Comparison of ENCODE assay signal across 21 cellular contexts in genomic region chr19:45420356-45420755, GRCh38. TPM values are rescaled to one million over a fixed set of nuclear protein-coding genes. Genes with fewer than 3 reads are reported as not detected.
DNase-seq lines count a peak whose midpoint lies in the region; ATAC-seq, FAIRE-seq and TF ChIP-seq lines count a peak whose summit lies in the region.
"Had no signal": no experiment of that assay in that cellular context is flagged by ENCODE, and none has a peak within 500 bp of the region (broad histone marks: within the 10 kb centered on the region; RNA-seq: fewer than 3 reads in every experiment).

No MANE protein-coding gene starts in this region.

- no peak for TF ChIP-seq CTCF in HEK293 (tag by site-specific recombination; IDR thresholded peaks at IDR 0.05)

- H3K4me3 ChIP-seq in HEK293 (ENCODE audit: low read depth, low read length) = no peak overlapping the region
- H3K4me3 ChIP-seq: esophagus squamous epithelium, lower lobe of right lung, prostate gland, tibial nerve had no signal

- CTCF ChIA-PET in HEK293 (lab: Yijun Ruan, JAX) = interaction anchor here (0.7 to 1.0 kb wide), 3 partner anchors 58 to 222 kb away, joined by 3 to 4 read pairs (median 3); no protein-coding TSS in a partner anchor

- in situ Hi-C loops in G401 (cut with HindIII; ENCODE audit: low sequenced_read_pairs) = no loop called here

- no peak for ATAC-seq in activated T-helper 17 cell treated with anti-CD3 and anti-CD28 coated beads, Interleukin-2, amount 50 U/mL, for 72 hours (replicated peaks)
- ATAC-seq in naive B cell (ENCODE audit: low read depth in 2 of 2) (no peak), GM19023 (IDR thresholded peaks at IDR 0.05; ENCODE audit: unreplicated experiment) (no peak)
- ATAC-seq: lower lobe of right lung, Panc1 had no signal

- no peaks in the 10 kb centered on the region for H3K9me3 ChIP-seq in HEK293 (ENCODE audit: control insufficient read depth, insufficient read depth, low read depth, low read length)
- H3K9me3 ChIP-seq: esophagus squamous epithelium, lower lobe of right lung, prostate gland, tibial nerve had no signal

- peak overlapping the region; percentile 55 for H3K27ac Mint-ChIP-seq in T-helper 2 cell treated with Interferon-gamma antibody and Interleukin-4, amounts not matched to agents 5 μg/mL and 100 μg/mL, for 36 hours
- H3K27ac Mint-ChIP-seq in activated T-helper 17 cell treated with anti-CD3 and anti-CD28 coated beads, Interleukin-2, amount 50 U/mL, for 72 hours = peak overlapping the region; percentile 12
- H3K27ac Mint-ChIP-seq in naive B cell = peak overlapping the region in 4 of 6 donors; percentile 26 to 82 (median 46)
- H3K27ac Mint-ChIP-seq: nephron had no signal

- H3K27ac ChIP-seq in HEK293 (ENCODE audit: extremely low read depth, low read depth, low read length) = no peak overlapping the region
- H3K27ac ChIP-seq: lower lobe of right lung, prostate gland had no signal

- H3K4me1 ChIP-seq in HEK293 (ENCODE audit: control insufficient read depth, insufficient read depth, low read length) = peaks cover 10% of the 10 kb centered on the region; the same call in 1 of the 2 replicates
- H3K4me1 ChIP-seq: prostate gland had no signal

- H3K36me3 Mint-ChIP-seq in T-helper 2 cell treated with Interferon-gamma antibody and Interleukin-4, amounts not matched to agents 5 μg/mL and 100 μg/mL, for 36 hours (ENCODE audit: low read depth) = peaks cover 39% of the 10 kb centered on the region
- peaks cover 46% of the 10 kb centered on the region for H3K36me3 Mint-ChIP-seq in activated T-helper 17 cell treated with anti-CD3 and anti-CD28 coated beads, Interleukin-2, amount 50 U/mL, for 72 hours (ENCODE audit: low read depth)
- peaks cover 0 to 15% of the 10 kb centered on the region in 2 donors for H3K36me3 Mint-ChIP-seq in naive B cell

- peaks cover 31% of the 10 kb centered on the region for H3K4me1 Mint-ChIP-seq in T-helper 2 cell treated with Interferon-gamma antibody and Interleukin-4, amounts not matched to agents 5 μg/mL and 100 μg/mL, for 36 hours (ENCODE audit: low read depth)
- peaks cover 13% of the 10 kb centered on the region for H3K4me1 Mint-ChIP-seq in activated T-helper 17 cell treated with anti-CD3 and anti-CD28 coated beads, Interleukin-2, amount 50 U/mL, for 72 hours
- peaks cover 58 to 65% (median 62%) of the 10 kb centered on the region in 3 donors for H3K4me1 Mint-ChIP-seq in naive B cell

- no peak for DNase-seq in T-helper 2 cell treated with Interferon-gamma antibody and Interleukin-4, amounts not matched to agents 5 μg/mL and 100 μg/mL, for 36 hours (ENCODE audit: low spot score)
- DNase-seq in T-helper 2 cell = no peak
- no peak for DNase-seq in naive B cell
- DNase-seq in G401 (ENCODE audit: low spot score) = no peak
- no peak for DNase-seq in RCC 7860 (ENCODE audit: low spot score)
- DNase-seq: 8988T; activated CD8-positive, alpha-beta memory T cell treated with anti-CD3 and anti-CD28 coated beads, Interleukin-2, amount 50 U/mL, for 4 hours; C1 segment of cervical spinal cord; DND-41; esophagus squamous epithelium; lower lobe of right lung; NCI-H1436 treated with DMSO at 0.1 percent for 48 hours; NCI-H774 had no signal

- H3K9me3 Mint-ChIP-seq in T-helper 2 cell treated with Interferon-gamma antibody and Interleukin-4, amounts not matched to agents 5 μg/mL and 100 μg/mL, for 36 hours = no peaks in the 10 kb centered on the region
- no peaks in the 10 kb centered on the region for H3K9me3 Mint-ChIP-seq in activated T-helper 17 cell treated with anti-CD3 and anti-CD28 coated beads, Interleukin-2, amount 50 U/mL, for 72 hours
- peaks cover 0 to 1% (median 0%) of the 10 kb centered on the region in 7 donors for H3K9me3 Mint-ChIP-seq in naive B cell
- H3K9me3 Mint-ChIP-seq: nephron had no signal

- POLR2A ChIA-PET in HEK293 (lab: Yijun Ruan, JAX) = no interaction called here

- no peaks in the 10 kb centered on the region for H3K27me3 Mint-ChIP-seq in T-helper 2 cell treated with Interferon-gamma antibody and Interleukin-4, amounts not matched to agents 5 μg/mL and 100 μg/mL, for 36 hours (ENCODE audit: low read depth)
- H3K27me3 Mint-ChIP-seq in activated T-helper 17 cell treated with anti-CD3 and anti-CD28 coated beads, Interleukin-2, amount 50 U/mL, for 72 hours = no peaks in the 10 kb centered on the region
- H3K27me3 Mint-ChIP-seq in naive B cell = no peaks in the 10 kb centered on the region

- peaks cover 24 to 39% of the 10 kb centered on the region in 2 experiments; a peak in 2 of 3 replicates for H3K36me3 ChIP-seq in HEK293 (ENCODE audit: control insufficient read depth in 2 of 2, insufficient read depth in 1 of 2, low read length in 2 of 2)
- H3K36me3 ChIP-seq: prostate gland had no signal

- no peak for FAIRE-seq in RCC 7860 (lab: Jason Lieb, UNC)
- FAIRE-seq: GM19239 had no signal

- H3K4me3 Mint-ChIP-seq in T-helper 2 cell treated with Interferon-gamma antibody and Interleukin-4, amounts not matched to agents 5 μg/mL and 100 μg/mL, for 36 hours = peak overlapping the region; percentile 51
- no peak overlapping the region for H3K4me3 Mint-ChIP-seq in activated T-helper 17 cell treated with anti-CD3 and anti-CD28 coated beads, Interleukin-2, amount 50 U/mL, for 72 hours
- peak overlapping the region in 6 of 8 donors; percentile 32 to 78 (median 62) for H3K4me3 Mint-ChIP-seq in naive B cell

TF ChIP-seq in HEK293, 187 proteins besides CTCF, POLR2A, EP300 and RAD21:
- no peak for TF ChIP-seq ZNF354C (tag by site-specific recombination; IDR thresholded peaks at IDR 0.05; ENCODE audit: borderline replicate concordance, low read depth)
- TF ChIP-seq SCRT1 (tag by site-specific recombination; IDR thresholded peaks at IDR 0.05; ENCODE audit: borderline replicate concordance) = peak; percentile 72; the same call in 1 of the 2 replicates
- TF ChIP-seq SP3 (tag by site-specific recombination; IDR thresholded peaks at IDR 0.05) = 0 out of 2 replicates have a peak, but pooled peaks have one; percentile 10
- peak; percentile 48 for TF ChIP-seq SP2 (tag by site-specific recombination; IDR thresholded peaks at IDR 0.05)
- TF ChIP-seq EGR2 (tag by site-specific recombination; IDR thresholded peaks at IDR 0.05; ENCODE audit: low read depth) = peak; percentile 98
- TF ChIP-seq SCRT2 (tag by site-specific recombination; IDR thresholded peaks at IDR 0.05) = peak; percentile 80
- peak; percentile 94 for TF ChIP-seq ZFHX2 (tag by site-specific recombination; conservative IDR thresholded peaks at IDR 0.05)
- TF ChIP-seq ZNF521 (tag by site-specific recombination; IDR thresholded peaks at IDR 0.05) = no peak

RNA-seq across cellular contexts. Expression of gene ERCC1, which starts 3.4 kb away (rescaled TPM):
- 10 to 100 TPM; 27.6 to 33.2 TPM for total RNA-seq in activated T-helper 17 cell treated with anti-CD3 and anti-CD28 coated beads, Interleukin-2, amount 50 U/mL, for 72 hours
- polyA plus RNA-seq in naive B cell (ENCODE audit: low read depth in 6 of 6) = 10 to 100 TPM; 40.0 to 91.4 (median 46.2) TPM
- 115 and 130 TPM in 2 replicates for total RNA-seq in G401 (2014; rRNA removed; shearing (Covaris generic))

RNA-seq across cellular contexts. Expression of gene POLR1G, which starts 13.9 kb away (rescaled TPM):
- total RNA-seq in activated T-helper 17 cell treated with anti-CD3 and anti-CD28 coated beads, Interleukin-2, amount 50 U/mL, for 72 hours = 10 to 100 TPM; 11.2 to 23.6 TPM
- 1 to 10 TPM in 5 of 6 donors, under 1 TPM in 1; 0.49 to 8.5 (median 3.0) TPM for polyA plus RNA-seq in naive B cell (ENCODE audit: low read depth in 6 of 6)
- 28.4 and 32.3 TPM in 2 replicates for total RNA-seq in G401 (2014; rRNA removed; shearing (Covaris generic))

RNA-seq across cellular contexts. Expression of gene PPP1R13L, which starts 15.5 kb away (rescaled TPM):
- total RNA-seq in activated T-helper 17 cell treated with anti-CD3 and anti-CD28 coated beads, Interleukin-2, amount 50 U/mL, for 72 hours = 10 to 100 TPM; 21.0 to 66.8 TPM
- polyA plus RNA-seq in naive B cell (ENCODE audit: low read depth in 6 of 6) = 1 to 10 TPM in 4 of 6 donors, under 1 TPM in 1, not detected in 1; 0.29 to 4.3 (median 2.5) TPM
- total RNA-seq in G401 (2014; rRNA removed; shearing (Covaris generic)) = 3.6 and 21.0 TPM in 2 replicates

RNA-seq across cellular contexts. Expression of gene FOSB, which starts 47.4 kb away (rescaled TPM):
- 10 to 100 TPM; 20.7 to 39.2 TPM for total RNA-seq in activated T-helper 17 cell treated with anti-CD3 and anti-CD28 coated beads, Interleukin-2, amount 50 U/mL, for 72 hours
- 100 to 1,000 TPM in 1 of 6 donors, 10 to 100 TPM in 5; 26.6 to 110 (median 82.1) TPM for polyA plus RNA-seq in naive B cell (ENCODE audit: low read depth in 6 of 6)
- 0.31 and 1.5 TPM in 2 replicates for total RNA-seq in G401 (2014; rRNA removed; shearing (Covaris generic))

RNA-seq across cellular contexts. Expression of gene ERCC2, which starts 50.0 kb away (rescaled TPM):
- 10 to 100 TPM; 15.9 to 31.6 TPM for total RNA-seq in activated T-helper 17 cell treated with anti-CD3 and anti-CD28 coated beads, Interleukin-2, amount 50 U/mL, for 72 hours
- 1 to 10 TPM; 4.7 to 8.0 (median 6.7) TPM for polyA plus RNA-seq in naive B cell (ENCODE audit: low read depth in 6 of 6)
- total RNA-seq in G401 (2014; rRNA removed; shearing (Covaris generic)) = 60.2 and 60.6 TPM in 2 replicates
